ENCODE assay signal across 1 cellular context in the genomic region with DNA sequence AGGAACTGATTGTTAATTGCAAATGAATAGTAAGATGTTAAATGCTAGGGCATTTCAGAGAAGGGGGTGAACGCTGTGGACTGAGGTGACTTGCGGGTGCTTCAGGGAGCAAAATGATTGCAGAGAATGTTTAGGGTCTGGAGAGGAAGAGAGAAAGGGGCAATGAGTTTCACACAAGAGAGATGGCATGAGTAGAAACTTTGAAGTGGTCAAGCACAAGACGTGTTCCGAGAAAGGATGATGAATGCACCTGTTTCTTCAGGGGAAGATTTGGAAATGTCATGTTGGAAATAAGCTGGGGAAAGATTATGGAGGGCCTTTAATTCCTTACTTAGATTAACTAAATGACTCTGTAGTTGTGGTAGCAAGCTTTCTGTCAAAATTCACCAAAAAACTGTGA.
A peak's percentile ranks its signal among the peaks of the same experiment; 100 is the strongest.
TF ChIP-seq lines count a peak whose summit lies in the region.

No MANE protein-coding gene starts in this region.

TF ChIP-seq in GM12891, 5 proteins besides CTCF, POLR2A, EP300 and RAD21:
- TF ChIP-seq TAF1 (IDR thresholded peaks at IDR 0.05; ENCODE audit: low read depth, low read length) (no peak), SPI1 (IDR thresholded peaks at IDR 0.05; ENCODE audit: low read depth, low read length) (peak; percentile 36; the same call in 1 of the 2 replicates)
TF ChIP-seq in GM12891: peak in this region for 1.
